Comparison of ENCODE assay signal across 7 cellular contexts in the genomic region with DNA sequence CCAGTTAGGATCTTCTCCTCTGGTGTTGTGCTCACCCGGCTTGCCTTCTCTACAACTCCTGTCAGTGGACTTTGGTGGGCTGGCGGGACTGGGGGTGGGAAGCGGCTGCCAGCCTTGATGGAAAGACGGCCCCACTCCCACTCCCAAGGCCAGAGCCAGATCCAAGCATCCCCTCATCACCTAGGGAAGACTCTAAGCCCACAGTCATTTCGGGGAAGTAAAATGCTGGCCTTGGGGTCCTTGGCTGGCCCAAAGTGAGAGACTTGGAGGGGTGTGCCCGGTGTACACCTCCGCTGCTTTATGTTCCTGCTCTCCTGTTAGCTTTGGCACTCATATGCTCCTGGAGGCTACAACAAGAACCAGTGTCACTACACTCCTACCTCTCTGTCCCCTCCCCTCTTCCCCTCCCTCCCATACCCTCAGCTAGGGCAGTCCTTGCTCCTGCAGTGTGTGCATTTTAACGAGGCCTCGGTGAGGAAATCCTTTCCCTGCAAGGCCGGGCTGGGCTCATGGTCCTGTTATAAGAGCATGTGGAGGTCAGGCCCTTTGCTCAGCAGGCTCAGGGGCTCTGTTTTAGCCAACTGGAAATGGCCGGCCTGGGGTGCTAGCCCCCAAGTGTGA.
DNase-seq lines count a peak whose midpoint lies in the region; ATAC-seq, FAIRE-seq and TF ChIP-seq lines count a peak whose summit lies in the region.

No MANE protein-coding gene starts in this region.

- ATAC-seq in HG02884 (IDR thresholded peaks at IDR 0.05; ENCODE audit: unreplicated experiment), result no peak

- DNase-seq in GF-D8 (lab: John Stamatoyannopoulos, UW) (peak; percentile 84), NCI-H187 (lab: John Stamatoyannopoulos, UW) (peak; percentile 27 to 34), epithelial cell of prostate (ENCODE audit: low read depth, low spot score) (peak; percentile 67), skeletal muscle cell (ENCODE audit: low read depth) (no peak), H54 (ENCODE audit: insufficient read length, low spot score) (no peak), HK-2 (ENCODE audit: unreplicated experiment) (no peak)

- no peak for TF ChIP-seq POLR2A in H54 (IDR thresholded peaks at IDR 0.05; ENCODE audit: low read depth, low read length)

- H3K27ac ChIP-seq in epithelial cell of prostate, result peak overlapping the region; percentile 93

- FAIRE-seq in H54 (lab: Jason Lieb, UNC), result no peak

- peak overlapping the region; percentile 78 for H3K4me3 ChIP-seq in skeletal muscle cell (ENCODE audit: low read depth, low read length)

Comparison
In these comparisons a context has a peak if more than half of its experiments do, and no peak if none do; other contexts are left out.
1. DNase-seq: peak in GF-D8 (single experiment), NCI-H187 (2 of 2) and epithelial cell of prostate (single experiment); none in skeletal muscle cell (single experiment), H54 (single experiment) and HK-2 (single experiment).